ENCODE assay signal across 15 cellular contexts in genomic region chr2:176710657-176711197, GRCh38.
"Had no signal": no experiment of that assay in that cellular context is flagged by ENCODE, and none has a peak within 500 bp of the region (broad histone marks: within the 10 kb centered on the region; RNA-seq: fewer than 3 reads in every experiment).

No MANE protein-coding gene starts in this region.

- H3K4me3 ChIP-seq: body of pancreas, lower lobe of right lung, right lobe of liver, suprapubic skin had no signal

- ATAC-seq: activated T-helper 17 cell treated with anti-CD3 and anti-CD28 coated beads, Interleukin-2, amount 50 U/mL, for 72 hours; body of pancreas; naive thymus-derived CD4-positive, alpha-beta T cell; right lobe of liver; T-helper 17 cell had no signal

- H3K36me3 ChIP-seq: lower lobe of right lung, neutrophil, right lobe of liver, suprapubic skin had no signal

- H3K9me3 ChIP-seq: body of pancreas, lower lobe of right lung, neutrophil, right lobe of liver, suprapubic skin had no signal

- H3K4me1 ChIP-seq: body of pancreas, lower lobe of right lung, right lobe of liver, suprapubic skin had no signal

- DNase-seq: activated B cell treated with CpG ODN at 0.5 μM for 24 hours; activated CD4-positive, alpha-beta T cell treated with anti-CD3 and anti-CD28 coated beads, Interleukin-2, amount 10 ng/mL, durations not matched to agents 24 days and 14 days; activated naive CD4-positive, alpha-beta T cell treated with anti-CD3 and anti-CD28 coated beads, Interleukin-2, amount 10 ng/mL, durations not matched to agents 7 days and 5 days; activated T-cell treated with anti-CD3 and anti-CD28 coated beads for 4 hours; dermis blood vessel endothelial cell; hippocampal formation; lower lobe of right lung; naive thymus-derived CD4-positive, alpha-beta T cell; right lobe of liver; stimulated activated naive CD4-positive, alpha-beta T cell treated with Interleukin-2 at 50 U/mL for 16 hours; T-helper 17 cell had no signal

- H3K27me3 ChIP-seq: body of pancreas, right lobe of liver, suprapubic skin had no signal

- H3K27ac ChIP-seq: body of pancreas, lower lobe of right lung, neutrophil, right lobe of liver, suprapubic skin had no signal
